9 cellular contexts compared by ENCODE assay signal in genomic region chr2:10434885-10435419, GRCh38. TPM values are rescaled to one million over a fixed set of nuclear protein-coding genes. Genes with fewer than 3 reads are reported as not detected.
DNase-seq lines count a peak whose midpoint lies in the region; ATAC-seq lines count a peak whose summit lies in the region.
"Had no signal": no experiment of that assay in that cellular context is flagged by ENCODE, and none has a peak within 500 bp of the region (broad histone marks: within the 10 kb centered on the region; RNA-seq: fewer than 3 reads in every experiment).

No MANE protein-coding gene starts in this region.

- peaks cover 14% of the 10 kb centered on the region for H3K36me3 Mint-ChIP-seq in activated CD4-positive, alpha-beta T cell treated with anti-CD3 and anti-CD28 coated beads, Interleukin-2, amount 10 ng/mL, durations not matched to agents 24 days and 14 days (ENCODE audit: low read depth)
- peaks cover 2% of the 10 kb centered on the region for H3K36me3 Mint-ChIP-seq in memory B cell

- DNase-seq in ACHN: peak; percentile 68
- peak; percentile 29 for DNase-seq in NCI-H526 treated with DMSO at 0.1 percent for 48 hours (lab: John Stamatoyannopoulos, UW)
- peak; percentile 94 for DNase-seq in activated CD4-positive, alpha-beta T cell treated with anti-CD3 and anti-CD28 coated beads, Interleukin-2, amount 10 ng/mL, durations not matched to agents 24 days and 14 days
- DNase-seq in dermis blood vessel endothelial cell: peak; percentile 88
- DNase-seq in memory B cell (ENCODE audit: low spot score in 2 of 2): peak; percentile 87 to 88
- peak; percentile 60 to 76 for DNase-seq in stimulated activated CD8-positive, alpha-beta memory T cell treated with anti-CD3 and anti-CD28 coated beads, Interleukin-2, amount 100 ng/mL, for 48 hours (ENCODE audit: low read depth in 2 of 2)

- in situ Hi-C loops in ACHN (cut with HindIII; ENCODE audit: low pct_ligation_motif_present, low pct_unique_long_range_greater_than_20kb, low sequenced_read_pairs): loop anchor here (25.0 kb wide), 1 partner anchor 323 kb away; the partner anchor contains the start of gene RRM2

- H3K27me3 Mint-ChIP-seq in activated CD4-positive, alpha-beta T cell treated with anti-CD3 and anti-CD28 coated beads, Interleukin-2, amount 10 ng/mL, durations not matched to agents 24 days and 14 days: peaks cover 4% of the 10 kb centered on the region
- H3K27me3 Mint-ChIP-seq in memory B cell: no peaks in the 10 kb centered on the region

- H3K9me3 Mint-ChIP-seq in activated CD4-positive, alpha-beta T cell treated with anti-CD3 and anti-CD28 coated beads, Interleukin-2, amount 10 ng/mL, durations not matched to agents 24 days and 14 days: no peaks in the 10 kb centered on the region
- no peaks in the 10 kb centered on the region for H3K9me3 Mint-ChIP-seq in memory B cell
- H3K9me3 Mint-ChIP-seq: stimulated activated naive CD8-positive, alpha-beta T cell treated with anti-CD3 and anti-CD28 coated beads, Interleukin-15, Interleukin-2, amounts not matched to agents 100 ng/mL and 50 ng/mL, for 24 hours had no signal

- H3K27ac Mint-ChIP-seq in activated CD4-positive, alpha-beta T cell treated with anti-CD3 and anti-CD28 coated beads, Interleukin-2, amount 10 ng/mL, durations not matched to agents 24 days and 14 days: no peak overlapping the region
- H3K27ac Mint-ChIP-seq in memory B cell: no peak overlapping the region
- H3K27ac Mint-ChIP-seq: stimulated activated naive CD8-positive, alpha-beta T cell treated with anti-CD3 and anti-CD28 coated beads, Interleukin-15, Interleukin-2, amounts not matched to agents 100 ng/mL and 50 ng/mL, for 24 hours had no signal

- peak; percentile 63 for ATAC-seq in GM18511 (IDR thresholded peaks at IDR 0.05; ENCODE audit: unreplicated experiment)
- ATAC-seq in HG03342 (IDR thresholded peaks at IDR 0.05; ENCODE audit: unreplicated experiment): peak; percentile 61
- peak; percentile 77 for ATAC-seq in memory B cell (ENCODE audit: low read depth)

- intact Hi-C loops in activated CD4-positive, alpha-beta T cell treated with anti-CD3 and anti-CD28 coated beads, Interleukin-2, amount 10 ng/mL, durations not matched to agents 24 days and 14 days (cut with micrococcal nuclease): loop anchor here (1.0 kb wide), 3 partner anchors 165 to 363 kb away; no protein-coding TSS in a partner anchor

- peak overlapping the region; percentile 23 for H3K4me3 Mint-ChIP-seq in activated CD4-positive, alpha-beta T cell treated with anti-CD3 and anti-CD28 coated beads, Interleukin-2, amount 10 ng/mL, durations not matched to agents 24 days and 14 days
- peak overlapping the region; percentile 27 for H3K4me3 Mint-ChIP-seq in memory B cell
- H3K4me3 Mint-ChIP-seq: stimulated activated naive CD8-positive, alpha-beta T cell treated with anti-CD3 and anti-CD28 coated beads, Interleukin-15, Interleukin-2, amounts not matched to agents 100 ng/mL and 50 ng/mL, for 24 hours had no signal

- H3K4me1 Mint-ChIP-seq in activated CD4-positive, alpha-beta T cell treated with anti-CD3 and anti-CD28 coated beads, Interleukin-2, amount 10 ng/mL, durations not matched to agents 24 days and 14 days: peaks cover 12% of the 10 kb centered on the region
- H3K4me1 Mint-ChIP-seq in memory B cell: peaks cover 22% of the 10 kb centered on the region

RNA-seq across cellular contexts. Expression of gene ODC1, which starts 13.2 kb away (rescaled TPM):
- 267 and 273 TPM in 2 replicates for total RNA-seq in activated CD4-positive, alpha-beta T cell treated with anti-CD3 and anti-CD28 coated beads, Interleukin-2, amount 10 ng/mL, durations not matched to agents 24 days and 14 days
- 111 and 129 TPM in 2 replicates for total RNA-seq in dermis blood vessel endothelial cell

Comparison
In these comparisons a context has a peak if more than half of its experiments do, and no peak if none do; other contexts are left out.
1. Peak in every context shown above with its lines: DNase-seq and ATAC-seq.
2. DNase-seq: peak in every context shown above with its lines; median percentile 94 in activated CD4-positive, alpha-beta T cell treated with anti-CD3 and anti-CD28 coated beads, Interleukin-2, amount 10 ng/mL, durations not matched to agents 24 days and 14 days; 88 in dermis blood vessel endothelial cell; 88 in memory B cell; 68 in ACHN; 68 in stimulated activated CD8-positive, alpha-beta memory T cell treated with anti-CD3 and anti-CD28 coated beads, Interleukin-2, amount 100 ng/mL, for 48 hours; 29 in NCI-H526 treated with DMSO at 0.1 percent for 48 hours.